2 cellular contexts compared by ENCODE assay signal in the genomic region with DNA sequence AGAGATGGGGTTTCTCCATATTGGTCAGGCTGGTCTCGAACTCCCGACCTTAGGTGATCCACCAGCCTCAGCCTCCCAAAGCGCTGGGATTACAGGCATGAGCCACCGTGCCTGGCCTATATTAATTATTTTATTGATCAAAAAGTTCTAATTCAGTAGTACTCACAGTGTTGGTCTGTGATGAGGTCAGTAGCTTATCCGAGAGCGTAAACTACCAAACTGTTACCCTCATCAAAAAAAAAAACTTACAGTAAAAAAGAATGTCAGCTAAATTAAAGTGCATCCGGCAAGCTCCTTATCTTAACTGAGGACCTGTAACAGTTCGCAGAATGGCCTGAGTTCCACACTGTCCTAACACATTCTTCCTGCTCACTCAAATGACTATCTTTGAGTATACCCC.
TF ChIP-seq lines count a peak whose summit lies in the region.

No MANE protein-coding gene starts in this region.

TF ChIP-seq in WTC11, 78 proteins besides CTCF, POLR2A, EP300 and RAD21:
- TF ChIP-seq, protein P1, sequence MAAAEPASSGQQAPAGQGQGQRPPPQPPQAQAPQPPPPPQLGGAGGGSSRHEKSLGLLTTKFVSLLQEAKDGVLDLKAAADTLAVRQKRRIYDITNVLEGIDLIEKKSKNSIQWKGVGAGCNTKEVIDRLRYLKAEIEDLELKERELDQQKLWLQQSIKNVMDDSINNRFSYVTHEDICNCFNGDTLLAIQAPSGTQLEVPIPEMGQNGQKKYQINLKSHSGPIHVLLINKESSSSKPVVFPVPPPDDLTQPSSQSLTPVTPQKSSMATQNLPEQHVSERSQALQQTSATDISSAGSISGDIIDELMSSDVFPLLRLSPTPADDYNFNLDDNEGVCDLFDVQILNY (CRISPR knock-in tag; IDR thresholded peaks at IDR 0.05): no peak
- no peak for TF ChIP-seq OVOL2 (CRISPR knock-in tag; IDR thresholded peaks at IDR 0.05; ENCODE audit: borderline replicate concordance)
- TF ChIP-seq NR1H2 (CRISPR knock-in tag; IDR thresholded peaks at IDR 0.05): no peak
- TF ChIP-seq GRHL2 (CRISPR knock-in tag; IDR thresholded peaks at IDR 0.05; ENCODE audit: insufficient replicate concordance, severe bottlenecking): no peak
- no peak for TF ChIP-seq NFYB (CRISPR knock-in tag; conservative IDR thresholded peaks at IDR 0.05; ENCODE audit: low read depth)
- no peak for TF ChIP-seq HMGA2 (CRISPR knock-in tag; IDR thresholded peaks at IDR 0.05)
- TF ChIP-seq, protein P2, sequence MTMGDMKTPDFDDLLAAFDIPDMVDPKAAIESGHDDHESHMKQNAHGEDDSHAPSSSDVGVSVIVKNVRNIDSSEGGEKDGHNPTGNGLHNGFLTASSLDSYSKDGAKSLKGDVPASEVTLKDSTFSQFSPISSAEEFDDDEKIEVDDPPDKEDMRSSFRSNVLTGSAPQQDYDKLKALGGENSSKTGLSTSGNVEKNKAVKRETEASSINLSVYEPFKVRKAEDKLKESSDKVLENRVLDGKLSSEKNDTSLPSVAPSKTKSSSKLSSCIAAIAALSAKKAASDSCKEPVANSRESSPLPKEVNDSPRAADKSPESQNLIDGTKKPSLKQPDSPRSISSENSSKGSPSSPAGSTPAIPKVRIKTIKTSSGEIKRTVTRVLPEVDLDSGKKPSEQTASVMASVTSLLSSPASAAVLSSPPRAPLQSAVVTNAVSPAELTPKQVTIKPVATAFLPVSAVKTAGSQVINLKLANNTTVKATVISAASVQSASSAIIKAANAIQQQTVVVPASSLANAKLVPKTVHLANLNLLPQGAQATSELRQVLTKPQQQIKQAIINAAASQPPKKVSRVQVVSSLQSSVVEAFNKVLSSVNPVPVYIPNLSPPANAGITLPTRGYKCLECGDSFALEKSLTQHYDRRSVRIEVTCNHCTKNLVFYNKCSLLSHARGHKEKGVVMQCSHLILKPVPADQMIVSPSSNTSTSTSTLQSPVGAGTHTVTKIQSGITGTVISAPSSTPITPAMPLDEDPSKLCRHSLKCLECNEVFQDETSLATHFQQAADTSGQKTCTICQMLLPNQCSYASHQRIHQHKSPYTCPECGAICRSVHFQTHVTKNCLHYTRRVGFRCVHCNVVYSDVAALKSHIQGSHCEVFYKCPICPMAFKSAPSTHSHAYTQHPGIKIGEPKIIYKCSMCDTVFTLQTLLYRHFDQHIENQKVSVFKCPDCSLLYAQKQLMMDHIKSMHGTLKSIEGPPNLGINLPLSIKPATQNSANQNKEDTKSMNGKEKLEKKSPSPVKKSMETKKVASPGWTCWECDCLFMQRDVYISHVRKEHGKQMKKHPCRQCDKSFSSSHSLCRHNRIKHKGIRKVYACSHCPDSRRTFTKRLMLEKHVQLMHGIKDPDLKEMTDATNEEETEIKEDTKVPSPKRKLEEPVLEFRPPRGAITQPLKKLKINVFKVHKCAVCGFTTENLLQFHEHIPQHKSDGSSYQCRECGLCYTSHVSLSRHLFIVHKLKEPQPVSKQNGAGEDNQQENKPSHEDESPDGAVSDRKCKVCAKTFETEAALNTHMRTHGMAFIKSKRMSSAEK (CRISPR knock-in tag; IDR thresholded peaks at IDR 0.05; ENCODE audit: borderline replicate concordance): no peak
- TF ChIP-seq, protein P3, sequence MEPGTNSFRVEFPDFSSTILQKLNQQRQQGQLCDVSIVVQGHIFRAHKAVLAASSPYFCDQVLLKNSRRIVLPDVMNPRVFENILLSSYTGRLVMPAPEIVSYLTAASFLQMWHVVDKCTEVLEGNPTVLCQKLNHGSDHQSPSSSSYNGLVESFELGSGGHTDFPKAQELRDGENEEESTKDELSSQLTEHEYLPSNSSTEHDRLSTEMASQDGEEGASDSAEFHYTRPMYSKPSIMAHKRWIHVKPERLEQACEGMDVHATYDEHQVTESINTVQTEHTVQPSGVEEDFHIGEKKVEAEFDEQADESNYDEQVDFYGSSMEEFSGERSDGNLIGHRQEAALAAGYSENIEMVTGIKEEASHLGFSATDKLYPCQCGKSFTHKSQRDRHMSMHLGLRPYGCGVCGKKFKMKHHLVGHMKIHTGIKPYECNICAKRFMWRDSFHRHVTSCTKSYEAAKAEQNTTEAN (CRISPR knock-in tag; IDR thresholded peaks at IDR 0.05): no peak
- TF ChIP-seq JAZF1 (CRISPR knock-in tag; IDR thresholded peaks at IDR 0.05): no peak

TF ChIP-seq in K562, 482 proteins besides CTCF, POLR2A, EP300 and RAD21 (continues in another document):
- TF ChIP-seq MNT (conservative IDR thresholded peaks at IDR 0.05) (peak; percentile 3 to 16; a peak in 1 of 4 replicates), TBL1XR1 (IDR thresholded peaks at IDR 0.05; ENCODE audit: low read length in 2 of 2) (peak in 1 of 2 experiments; percentile 47; a peak in 2 of 4 replicates), CBX3 (IDR thresholded peaks at IDR 0.05; ENCODE audit: borderline replicate concordance in 1 of 2, low read length in 2 of 2) (0 out of 3 replicates have a peak, but pooled peaks of 1 of the 2 experiments have one; percentile 32), NFRKB (IDR thresholded peaks at IDR 0.05; ENCODE audit: low read depth) (0 out of 2 replicates have a peak, but pooled peaks have one; percentile 58), TBP (optimal IDR thresholded peaks at IDR 0.05; ENCODE audit: low read depth, low read length) (peak; percentile 59), POLR2G (IDR thresholded peaks at IDR 0.05; ENCODE audit: low read depth, low read length) (peak; percentile 42; the same call in 1 of the 2 replicates), ZNF75A (CRISPR knock-in tag; IDR thresholded peaks at IDR 0.05) (no peak), ARID1B (IDR thresholded peaks at IDR 0.05) (peak; percentile 60; the same call in 1 of the 2 replicates), POLR2B (IDR thresholded peaks at IDR 0.05; ENCODE audit: low read depth, partially characterized antibody) (peak; percentile 23), ZNF785 (CRISPR knock-in tag; IDR thresholded peaks at IDR 0.05) (no peak), RBFOX2 (IDR thresholded peaks at IDR 0.05; ENCODE audit: low read depth, low read length) (peak; percentile 45; the same call in 1 of the 2 replicates), ARID3A (IDR thresholded peaks at IDR 0.05; ENCODE audit: borderline replicate concordance, low read depth, low read length) (0 out of 2 replicates have a peak, but pooled peaks have one; percentile 44), MAX (CRISPR knock-in tag; IDR thresholded peaks at IDR 0.05) (no peak), JUND (IDR thresholded peaks at IDR 0.05; ENCODE audit: borderline replicate concordance, low read depth, low read length) (peak; percentile 28; the same call in 1 of the 2 replicates), JUND (tag; IDR thresholded peaks at IDR 0.05; ENCODE audit: borderline replicate concordance, low read depth, low read length) (no peak; the same call in 2 of the 3 replicates), NFIC (IDR thresholded peaks at IDR 0.05) (no peak), PBX2 (CRISPR knock-in tag; IDR thresholded peaks at IDR 0.05; ENCODE audit: low read depth) (no peak), PBX2 (tag; conservative IDR thresholded peaks at IDR 0.05; ENCODE audit: low read depth) (peak; percentile 28; the same call in 1 of the 2 replicates), MAFK (IDR thresholded peaks at IDR 0.05; ENCODE audit: low read length) (peak; percentile 40; the same call in 1 of the 2 replicates), ZNF696 (CRISPR knock-in tag; conservative IDR thresholded peaks at IDR 0.05) (no peak), NFXL1 (CRISPR knock-in tag; IDR thresholded peaks at IDR 0.05) (no peak), ATF1 (CRISPR knock-in tag; IDR thresholded peaks at IDR 0.05) (no peak), ATF1 (tag; IDR thresholded peaks at IDR 0.05) (peak; percentile 64), BCLAF1 (IDR thresholded peaks at IDR 0.05; ENCODE audit: borderline replicate concordance in 1 of 2, control insufficient read depth in 1 of 2, low read depth in 2 of 2, low read length in 1 of 2) (0 out of 4 replicates have a peak, but pooled peaks of 1 of the 2 experiments have one; percentile 33), GATA2 (CRISPR knock-in tag; IDR thresholded peaks at IDR 0.05) (0 out of 2 replicates have a peak, but pooled peaks have one; percentile 19), SUPT5H (IDR thresholded peaks at IDR 0.05) (peak; percentile 15; the same call in 1 of the 2 replicates), MYC (IDR thresholded peaks at IDR 0.05; ENCODE audit: low read depth, low read length) (peak; percentile 28; the same call in 1 of the 2 replicates), MYC (CRISPR knock-in tag; IDR thresholded peaks at IDR 0.05; ENCODE audit: borderline replicate concordance, low read depth) (no peak)
- TF ChIP-seq, protein P4, sequence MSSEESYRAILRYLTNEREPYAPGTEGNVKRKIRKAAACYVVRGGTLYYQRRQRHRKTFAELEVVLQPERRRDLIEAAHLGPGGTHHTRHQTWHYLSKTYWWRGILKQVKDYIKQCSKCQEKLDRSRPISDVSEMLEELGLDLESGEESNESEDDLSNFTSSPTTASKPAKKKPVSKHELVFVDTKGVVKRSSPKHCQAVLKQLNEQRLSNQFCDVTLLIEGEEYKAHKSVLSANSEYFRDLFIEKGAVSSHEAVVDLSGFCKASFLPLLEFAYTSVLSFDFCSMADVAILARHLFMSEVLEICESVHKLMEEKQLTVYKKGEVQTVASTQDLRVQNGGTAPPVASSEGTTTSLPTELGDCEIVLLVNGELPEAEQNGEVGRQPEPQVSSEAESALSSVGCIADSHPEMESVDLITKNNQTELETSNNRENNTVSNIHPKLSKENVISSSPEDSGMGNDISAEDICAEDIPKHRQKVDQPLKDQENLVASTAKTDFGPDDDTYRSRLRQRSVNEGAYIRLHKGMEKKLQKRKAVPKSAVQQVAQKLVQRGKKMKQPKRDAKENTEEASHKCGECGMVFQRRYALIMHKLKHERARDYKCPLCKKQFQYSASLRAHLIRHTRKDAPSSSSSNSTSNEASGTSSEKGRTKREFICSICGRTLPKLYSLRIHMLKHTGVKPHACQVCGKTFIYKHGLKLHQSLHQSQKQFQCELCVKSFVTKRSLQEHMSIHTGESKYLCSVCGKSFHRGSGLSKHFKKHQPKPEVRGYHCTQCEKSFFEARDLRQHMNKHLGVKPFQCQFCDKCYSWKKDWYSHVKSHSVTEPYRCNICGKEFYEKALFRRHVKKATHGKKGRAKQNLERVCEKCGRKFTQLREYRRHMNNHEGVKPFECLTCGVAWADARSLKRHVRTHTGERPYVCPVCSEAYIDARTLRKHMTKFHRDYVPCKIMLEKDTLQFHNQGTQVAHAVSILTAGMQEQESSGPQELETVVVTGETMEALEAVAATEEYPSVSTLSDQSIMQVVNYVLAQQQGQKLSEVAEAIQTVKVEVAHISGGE (CRISPR knock-in tag; IDR thresholded peaks at IDR 0.05): peak in 1 of 3 experiments; percentile 24; a peak in 1 of 6 replicates
